In genomic region chr6:119331676-119332286, GRCh38 we compare ENCODE assay signal across 14 cellular contexts.
"Had no signal": no experiment of that assay in that cellular context is flagged by ENCODE, and none has a peak within 500 bp of the region (broad histone marks: within the 10 kb centered on the region; RNA-seq: fewer than 3 reads in every experiment).

No MANE protein-coding gene starts in this region.

- H3K27me3 Mint-ChIP-seq: naive thymus-derived CD4-positive, alpha-beta T cell had no signal

- H3K4me3 Mint-ChIP-seq: activated T-cell treated with anti-CD3 and anti-CD28 coated beads, Interleukin-2, amount 50 U/mL, for 4 hours; naive thymus-derived CD4-positive, alpha-beta T cell had no signal

- H3K36me3 ChIP-seq: esophagus squamous epithelium, neutrophil, right atrium auricular region, thyroid gland, uterus had no signal

- DNase-seq: activated CD4-positive, alpha-beta T cell treated with anti-CD3 and anti-CD28 coated beads for 1 hour; activated gamma-delta T cell treated with Interleukin-2 at 50 U/mL for 16 hours; activated T-cell treated with anti-CD3 and anti-CD28 coated beads, Interleukin-2, amount 50 U/mL, for 4 hours; esophagus squamous epithelium; foreskin fibroblast; glutamatergic neuron; immature natural killer cell; left colon; naive thymus-derived CD4-positive, alpha-beta T cell; thyroid gland; uterus had no signal

- H3K9me3 Mint-ChIP-seq: activated T-cell treated with anti-CD3 and anti-CD28 coated beads, Interleukin-2, amount 50 U/mL, for 4 hours; immature natural killer cell had no signal

- H3K27ac ChIP-seq: esophagus squamous epithelium, neutrophil, right atrium auricular region, thyroid gland, uterus had no signal

- H3K27me3 ChIP-seq: esophagus squamous epithelium, neutrophil, right atrium auricular region, thyroid gland, uterus had no signal

- H3K4me1 ChIP-seq: thyroid gland, uterus had no signal

- H3K9me3 ChIP-seq: esophagus squamous epithelium, neutrophil, right atrium auricular region, thyroid gland, uterus had no signal

- ATAC-seq: activated T-cell treated with anti-CD3 and anti-CD28 coated beads, Interleukin-2, amount 50 U/mL, for 4 hours; left colon; naive thymus-derived CD4-positive, alpha-beta T cell had no signal

- H3K4me3 ChIP-seq: esophagus squamous epithelium, right atrium auricular region, smooth muscle cell, thyroid gland, uterus had no signal
